In genomic region chr16:15593235-15593634, GRCh38 we compare ENCODE assay signal across 14 cellular contexts. TPM values are rescaled to one million over a fixed set of nuclear protein-coding genes. Genes with fewer than 3 reads are reported as not detected.
DNase-seq lines count a peak whose midpoint lies in the region; ATAC-seq and TF ChIP-seq lines count a peak whose summit lies in the region.
"Had no signal": no experiment of that assay in that cellular context is flagged by ENCODE, and none has a peak within 500 bp of the region (broad histone marks: within the 10 kb centered on the region; RNA-seq: fewer than 3 reads in every experiment).

No MANE protein-coding gene starts in this region.

- no peak for TF ChIP-seq POLR2A in esophagus squamous epithelium (IDR thresholded peaks at IDR 0.05)

- H3K4me3 Mint-ChIP-seq in activated T-cell treated with anti-CD3 and anti-CD28 coated beads, Interleukin-2, amount 50 U/mL, for 72 hours: no peak overlapping the region
- no peak overlapping the region for H3K4me3 Mint-ChIP-seq in activated T-cell treated with anti-CD3 and anti-CD28 coated beads, Interleukin-2, amount 50 U/mL, for 4 hours
- no peak overlapping the region for H3K4me3 Mint-ChIP-seq in stimulated activated naive B cell treated with anti-CD40 and anti-IgM and Interleukin-4, amounts not matched to agents 10 μg/mL and 1 μg/mL and 100 μg/mL, for 72 hours
- H3K4me3 Mint-ChIP-seq: WTC11 had no signal

- BruUV-seq in PC-9 (replicated peaks; lab: Mats Ljungman, UMichigan): no TSS peak

- no peak for DNase-seq in activated T-cell treated with anti-CD3 and anti-CD28 coated beads, Interleukin-2, amount 50 U/mL, for 72 hours
- no peak for DNase-seq in activated T-cell treated with anti-CD3 and anti-CD28 coated beads, Interleukin-2, amount 50 U/mL, for 4 hours
- DNase-seq in PC-9: no peak
- DNase-seq in esophagus squamous epithelium (lab: John Stamatoyannopoulos, UW): no peak
- DNase-seq in stimulated activated naive B cell treated with anti-CD40 and anti-IgM and Interleukin-4, amounts not matched to agents 10 μg/mL and 1 μg/mL and 100 μg/mL, for 72 hours: no peak
- no peak for DNase-seq in ureter (ENCODE audit: low spot score)
- no peak for DNase-seq in NCI-H2227 (lab: John Stamatoyannopoulos, UW; ENCODE audit: unreplicated experiment)
- DNase-seq: activated CD8-positive, alpha-beta memory T cell treated with anti-CD3 and anti-CD28 coated beads, Interleukin-2, amount 50 U/mL, for 48 hours; NCI-H187; NCI-H69; stimulated activated CD4-positive, alpha-beta T cell treated with anti-CD3 and anti-CD28 coated beads, Interleukin-15, amount 100 ng/mL, for 24 hours had no signal

- H3K4me1 Mint-ChIP-seq in activated T-cell treated with anti-CD3 and anti-CD28 coated beads, Interleukin-2, amount 50 U/mL, for 72 hours (ENCODE audit: low read depth): peaks cover 66% of the 10 kb centered on the region
- peaks cover 52% of the 10 kb centered on the region for H3K4me1 Mint-ChIP-seq in activated T-cell treated with anti-CD3 and anti-CD28 coated beads, Interleukin-2, amount 50 U/mL, for 4 hours (ENCODE audit: low read depth)
- peaks cover 34 to 71% of the 10 kb centered on the region in 2 donors for H3K4me1 Mint-ChIP-seq in stimulated activated naive B cell treated with anti-CD40 and anti-IgM and Interleukin-4, amounts not matched to agents 10 μg/mL and 1 μg/mL and 100 μg/mL, for 72 hours
- H3K4me1 Mint-ChIP-seq: WTC11 had no signal

- H3K27me3 Mint-ChIP-seq in activated T-cell treated with anti-CD3 and anti-CD28 coated beads, Interleukin-2, amount 50 U/mL, for 72 hours (ENCODE audit: low read depth): no peaks in the 10 kb centered on the region
- no peaks in the 10 kb centered on the region for H3K27me3 Mint-ChIP-seq in activated T-cell treated with anti-CD3 and anti-CD28 coated beads, Interleukin-2, amount 50 U/mL, for 4 hours (ENCODE audit: low read depth)
- H3K27me3 Mint-ChIP-seq in stimulated activated naive B cell treated with anti-CD40 and anti-IgM and Interleukin-4, amounts not matched to agents 10 μg/mL and 1 μg/mL and 100 μg/mL, for 72 hours: no peaks in the 10 kb centered on the region

- H3K27me3 ChIP-seq in PC-9 (ENCODE audit: insufficient read depth, low read depth) (no peaks in the 10 kb centered on the region), esophagus squamous epithelium (no peaks in the 10 kb centered on the region)

- no peaks in the 10 kb centered on the region for H4K20me1 ChIP-seq in PC-9 (ENCODE audit: insufficient read depth)

- TF ChIP-seq CTCF in PC-9 (conservative IDR thresholded peaks at IDR 0.05): no peak
- no peak for TF ChIP-seq CTCF in esophagus squamous epithelium (IDR thresholded peaks at IDR 0.05)

- H3K4me3 ChIP-seq in PC-9 (no peak overlapping the region), esophagus squamous epithelium (no peak overlapping the region)
- H3K4me3 ChIP-seq: thoracic aorta had no signal

- peaks cover 12 to 34% of the 10 kb centered on the region in 2 donors for H3K36me3 Mint-ChIP-seq in activated T-cell treated with anti-CD3 and anti-CD28 coated beads, Interleukin-2, amount 50 U/mL, for 72 hours (ENCODE audit: insufficient read depth in 2 of 2)
- H3K36me3 Mint-ChIP-seq in activated T-cell treated with anti-CD3 and anti-CD28 coated beads, Interleukin-2, amount 50 U/mL, for 4 hours (ENCODE audit: insufficient read depth): peaks cover 37% of the 10 kb centered on the region
- H3K36me3 Mint-ChIP-seq in stimulated activated naive B cell treated with anti-CD40 and anti-IgM and Interleukin-4, amounts not matched to agents 10 μg/mL and 1 μg/mL and 100 μg/mL, for 72 hours: peaks cover 46 to 69% of the 10 kb centered on the region in 2 donors

- no peaks in the 10 kb centered on the region for H3K9me3 ChIP-seq in PC-9 (ENCODE audit: insufficient read depth, low read depth)
- no peaks in the 10 kb centered on the region for H3K9me3 ChIP-seq in esophagus squamous epithelium
- H3K9me3 ChIP-seq: thoracic aorta had no signal

- peaks cover 20% of the 10 kb centered on the region for H3K36me3 ChIP-seq in PC-9 (ENCODE audit: low read depth)
- H3K36me3 ChIP-seq in esophagus squamous epithelium: peaks cover 0 to 54% (median 21%) of the 10 kb centered on the region in 3 donors

- no peak overlapping the region for H3K4me2 ChIP-seq in PC-9

- no peaks in the 10 kb centered on the region for H3K79me2 ChIP-seq in PC-9 (ENCODE audit: low read depth)

- H3K4me1 ChIP-seq in PC-9 (replicated peaks; ENCODE audit: insufficient read depth) (peaks cover 43% of the 10 kb centered on the region), esophagus squamous epithelium (peaks cover 10 to 44% (median 32%) of the 10 kb centered on the region in 3 donors)

- H3K27ac Mint-ChIP-seq in activated T-cell treated with anti-CD3 and anti-CD28 coated beads, Interleukin-2, amount 50 U/mL, for 72 hours: peak overlapping the region; percentile 39
- H3K27ac Mint-ChIP-seq in stimulated activated naive B cell treated with anti-CD40 and anti-IgM and Interleukin-4, amounts not matched to agents 10 μg/mL and 1 μg/mL and 100 μg/mL, for 72 hours: peak overlapping the region; percentile 62
- H3K27ac Mint-ChIP-seq: WTC11 had no signal

- no peaks in the 10 kb centered on the region for H3K9me3 Mint-ChIP-seq in activated T-cell treated with anti-CD3 and anti-CD28 coated beads, Interleukin-2, amount 50 U/mL, for 72 hours
- no peaks in the 10 kb centered on the region for H3K9me3 Mint-ChIP-seq in activated T-cell treated with anti-CD3 and anti-CD28 coated beads, Interleukin-2, amount 50 U/mL, for 4 hours
- no peaks in the 10 kb centered on the region for H3K9me3 Mint-ChIP-seq in stimulated activated naive B cell treated with anti-CD40 and anti-IgM and Interleukin-4, amounts not matched to agents 10 μg/mL and 1 μg/mL and 100 μg/mL, for 72 hours

- WGBS in esophagus squamous epithelium, 2 donors: 69 to 84% methylated on average over 5 to 7 of the region's 9 CpGs

- H2AFZ ChIP-seq in PC-9: no peak overlapping the region

- CTCF ChIA-PET in PC-9 (lab: Charles Lee): no interaction called here

- H3F3A ChIP-seq in PC-9 (ENCODE audit: insufficient read depth, low read depth): peaks cover 48% of the 10 kb centered on the region

- POLR2A ChIA-PET in PC-9 (lab: Charles Lee; ENCODE audit: unreplicated experiment): no interaction called here

- intact Hi-C loops in PC-9 (cut with micrococcal nuclease; ENCODE audit: unreplicated experiment) (no loop called here), esophagus squamous epithelium (cut with DNase I) (no loop called here)

- no peak for ATAC-seq in activated T-cell treated with anti-CD3 and anti-CD28 coated beads, Interleukin-2, amount 50 U/mL, for 72 hours (replicated peaks in 1 of 2)
- ATAC-seq in activated T-cell treated with anti-CD3 and anti-CD28 coated beads, Interleukin-2, amount 50 U/mL, for 4 hours: no peak
- no peak for ATAC-seq in stimulated activated naive B cell treated with anti-CD40 and anti-IgM and Interleukin-4, amounts not matched to agents 10 μg/mL and 1 μg/mL and 100 μg/mL, for 72 hours (replicated peaks)
- no peak for ATAC-seq in GM21576 (IDR thresholded peaks at IDR 0.05; ENCODE audit: unreplicated experiment)
- ATAC-seq: WTC11 had no signal

- H3K9me2 ChIP-seq in PC-9 (ENCODE audit: insufficient read depth): no peaks in the 10 kb centered on the region

- H3K27ac ChIP-seq in PC-9 (peak overlapping the region; percentile 99), esophagus squamous epithelium (peak overlapping the region; percentile 58 to 93 (median 68))
- H3K27ac ChIP-seq: thoracic aorta had no signal

RNA-seq across cellular contexts. Expression of gene MARF1, which starts 49.7 kb away (rescaled TPM):
- 10 to 100 TPM; 74.3 TPM for total RNA-seq in activated T-cell treated with anti-CD3 and anti-CD28 coated beads, Interleukin-2, amount 50 U/mL, for 72 hours
- 10 to 100 TPM; 24.3 to 35.0 (median 34.1) TPM for total RNA-seq in activated T-cell treated with anti-CD3 and anti-CD28 coated beads, Interleukin-2, amount 50 U/mL, for 4 hours
- total RNA-seq in PC-9 (2021): 68.1 and 69.4 TPM in 2 replicates
- total RNA-seq in esophagus squamous epithelium: 10 to 100 TPM; 16.8 to 33.8 (median 19.2) TPM
- 98.3 TPM for total RNA-seq in ureter

RNA-seq across cellular contexts. Expression of gene NDE1, which starts 56.8 kb away (rescaled TPM):
- total RNA-seq in activated T-cell treated with anti-CD3 and anti-CD28 coated beads, Interleukin-2, amount 50 U/mL, for 72 hours: 100 to 1,000 TPM; 106 to 122 TPM
- 10 to 100 TPM; 60.4 to 69.0 (median 60.5) TPM for total RNA-seq in activated T-cell treated with anti-CD3 and anti-CD28 coated beads, Interleukin-2, amount 50 U/mL, for 4 hours
- total RNA-seq in PC-9 (2021) (114 and 119 TPM in 2 replicates), esophagus squamous epithelium (10 to 100 TPM; 22.4 to 40.6 (median 31.4) TPM), ureter (30.8 TPM)
